8 cellular contexts compared by ENCODE assay signal in the genomic region with DNA sequence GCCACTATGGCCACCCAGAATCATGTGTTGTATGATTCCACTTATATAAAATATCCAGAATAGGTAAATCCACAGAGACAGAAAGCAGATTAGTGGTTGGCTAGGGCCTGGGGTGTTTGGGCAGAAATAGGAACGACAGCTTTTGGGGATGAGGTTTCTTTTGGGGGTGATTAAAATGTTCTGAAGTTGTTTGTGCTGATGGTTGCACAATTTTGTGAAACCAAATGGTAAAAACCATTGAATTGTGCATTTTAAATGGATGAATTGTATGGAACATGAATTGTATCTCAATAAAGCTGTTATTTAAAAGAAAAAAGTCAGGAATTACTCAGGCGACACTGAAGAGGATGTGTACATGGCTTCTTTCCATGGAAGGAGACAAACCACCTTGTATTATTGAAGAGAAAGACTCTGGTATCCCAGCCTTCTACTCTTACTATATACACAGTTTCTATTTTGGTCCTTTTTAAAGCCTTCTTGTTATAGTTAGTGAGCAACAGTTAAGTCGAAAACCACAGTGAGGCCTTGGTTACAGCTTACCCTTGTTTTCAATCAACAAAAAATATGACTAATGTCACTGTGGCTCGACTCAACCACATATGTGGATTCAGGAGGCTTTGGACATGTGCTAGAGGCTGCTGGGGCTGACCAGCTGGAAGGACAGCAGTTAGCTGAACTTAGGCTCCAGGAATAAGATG. TPM values are rescaled to one million over a fixed set of nuclear protein-coding genes. Genes with fewer than 3 reads are reported as not detected.
DNase-seq lines count a peak whose midpoint lies in the region; ATAC-seq and TF ChIP-seq lines count a peak whose summit lies in the region.

No MANE protein-coding gene starts in this region.

- no peaks in the 10 kb centered on the region for H3K27me3 ChIP-seq in CD8-positive, alpha-beta memory T cell (ENCODE audit: insufficient read depth, low read length, poor library complexity, severe bottlenecking)
- no peaks in the 10 kb centered on the region for H3K27me3 ChIP-seq in mesendoderm (ENCODE audit: insufficient read depth, low read length, poor library complexity)

- no peak for TF ChIP-seq CTCF in mesothelial cell of epicardium (IDR thresholded peaks at IDR 0.05; ENCODE audit: unreplicated experiment)

- H3K79me1 ChIP-seq in mesendoderm (ENCODE audit: low read length) = no peaks in the 10 kb centered on the region

- H3K36me3 Mint-ChIP-seq in CD8-positive, alpha-beta memory T cell = peaks cover 0 to 4% (median 4%) of the 10 kb centered on the region in 3 donors
- H3K36me3 Mint-ChIP-seq in activated CD8-positive, alpha-beta T cell treated with anti-CD3 and anti-CD28 coated beads, Interleukin-2, amount 10 ng/mL, durations not matched to agents 7 days and 5 days (ENCODE audit: low read depth) = peaks cover 10% of the 10 kb centered on the region
- no peaks in the 10 kb centered on the region for H3K36me3 Mint-ChIP-seq in mesothelial cell of epicardium

- no peak overlapping the region for H2BK15ac ChIP-seq in mesendoderm (replicated peaks; ENCODE audit: low read depth)

- H3K4me1 Mint-ChIP-seq in CD8-positive, alpha-beta memory T cell = peaks cover 19 to 40% (median 22%) of the 10 kb centered on the region in 3 donors
- peaks cover 41% of the 10 kb centered on the region for H3K4me1 Mint-ChIP-seq in activated CD8-positive, alpha-beta T cell treated with anti-CD3 and anti-CD28 coated beads, Interleukin-2, amount 10 ng/mL, durations not matched to agents 7 days and 5 days (ENCODE audit: low read depth)
- H3K4me1 Mint-ChIP-seq in mesothelial cell of epicardium = peaks cover 6% of the 10 kb centered on the region

- H2BK5ac ChIP-seq in mesendoderm (ENCODE audit: low read length) = no peak overlapping the region

- intact Hi-C loops in head of caudate nucleus (cut with DNase I) = no loop called here

- H3K9me3 ChIP-seq in CD8-positive, alpha-beta memory T cell (ENCODE audit: low read length) = no peaks in the 10 kb centered on the region

- H2AK5ac ChIP-seq in mesendoderm (ENCODE audit: low read length) = no peak overlapping the region

- peak in 2 of 5 donors; percentile 24 to 61 for DNase-seq in CD8-positive, alpha-beta memory T cell
- peak; percentile 69 for DNase-seq in activated CD8-positive, alpha-beta T cell treated with anti-CD3 and anti-CD28 coated beads, Interleukin-2, amount 10 ng/mL, durations not matched to agents 7 days and 5 days
- DNase-seq in mesothelial cell of epicardium (ENCODE audit: low spot score in 2 of 2, unreplicated experiment in 2 of 2) = no peak
- DNase-seq in head of caudate nucleus = no peak
- DNase-seq in NCI-H446 (lab: John Stamatoyannopoulos, UW) = no peak
- no peak for DNase-seq in mesendoderm

- H4K5ac ChIP-seq in mesendoderm (ENCODE audit: low read length) = no peak overlapping the region

- no peak overlapping the region for H3K4me2 ChIP-seq in mesendoderm (ENCODE audit: low read length)

- no peaks in the 10 kb centered on the region for H3K79me2 ChIP-seq in mesendoderm (ENCODE audit: control insufficient read depth, insufficient read depth, low read length)

- H4K8ac ChIP-seq in mesendoderm (ENCODE audit: low read depth, low read length) = no peak overlapping the region

- no peak overlapping the region for H2BK120ac ChIP-seq in mesendoderm (ENCODE audit: low read depth, low read length)

- no peak overlapping the region for H3K56ac ChIP-seq in mesendoderm (ENCODE audit: low read length)

- no CpG with 5 or more reads among the region's 4 CpGs for WGBS in mesendoderm (ENCODE audit: extremely low coverage, insufficient coverage, low lambda C conversion rate)

- peaks cover 12% of the 10 kb centered on the region for H3K4me1 ChIP-seq in CD8-positive, alpha-beta memory T cell (ENCODE audit: insufficient read depth, low read length)
- no peaks in the 10 kb centered on the region for H3K4me1 ChIP-seq in mesendoderm (ENCODE audit: control insufficient read depth, low read depth, low read length)

- no peaks in the 10 kb centered on the region for H3K36me3 ChIP-seq in CD8-positive, alpha-beta memory T cell (ENCODE audit: insufficient read depth, low read length)
- H3K36me3 ChIP-seq in mesendoderm (ENCODE audit: control insufficient read depth, insufficient read depth, low read length) = no peaks in the 10 kb centered on the region

- H3K4ac ChIP-seq in mesendoderm (ENCODE audit: low read depth, low read length) = no peak overlapping the region

- H3K4me3 Mint-ChIP-seq in CD8-positive, alpha-beta memory T cell = peak overlapping the region in 6 of 7 donors; percentile 2 to 56 (median 20)
- H3K4me3 Mint-ChIP-seq in activated CD8-positive, alpha-beta T cell treated with anti-CD3 and anti-CD28 coated beads, Interleukin-2, amount 10 ng/mL, durations not matched to agents 7 days and 5 days = peak overlapping the region; percentile 34
- no peak overlapping the region for H3K4me3 Mint-ChIP-seq in mesothelial cell of epicardium

- H3K9ac ChIP-seq in mesendoderm (ENCODE audit: low read length) = no peak overlapping the region

- no peaks in the 10 kb centered on the region for H3K27me3 Mint-ChIP-seq in CD8-positive, alpha-beta memory T cell
- no peaks in the 10 kb centered on the region for H3K27me3 Mint-ChIP-seq in activated CD8-positive, alpha-beta T cell treated with anti-CD3 and anti-CD28 coated beads, Interleukin-2, amount 10 ng/mL, durations not matched to agents 7 days and 5 days (ENCODE audit: low read depth)
- no peaks in the 10 kb centered on the region for H3K27me3 Mint-ChIP-seq in mesothelial cell of epicardium (ENCODE audit: low read depth)

- CTCF ChIA-PET in CD8-positive, alpha-beta memory T cell (lab: Charles Lee) = interaction anchor here (1.0 to 2.1 kb wide), 2 partner anchors 11 to 27 kb away, joined by 3 to 4 read pairs; no protein-coding TSS in a partner anchor
- CTCF ChIA-PET in activated CD8-positive, alpha-beta T cell treated with anti-CD3 and anti-CD28 coated beads, Interleukin-2, amount 10 ng/mL, durations not matched to agents 7 days and 5 days (lab: Charles Lee) = interaction anchor here (0.9 to 5.6 kb wide), 6 partner anchors 13 to 73 kb away, joined by 3 to 35 read pairs (median 4); no protein-coding TSS in a partner anchor

- ATAC-seq in GM19397 (IDR thresholded peaks at IDR 0.05; ENCODE audit: unreplicated experiment) = peak; percentile 73
- ATAC-seq in HG03432 (IDR thresholded peaks at IDR 0.05; ENCODE audit: unreplicated experiment) = peak; percentile 95
- ATAC-seq in activated CD8-positive, alpha-beta T cell treated with anti-CD3 and anti-CD28 coated beads, Interleukin-2, amount 10 ng/mL, durations not matched to agents 7 days and 5 days = peak; percentile 86

- H3K23ac ChIP-seq in mesendoderm (ENCODE audit: low read length) = no peak overlapping the region

- POLR2A ChIA-PET in CD8-positive, alpha-beta memory T cell (lab: Charles Lee) = interaction anchor here (0.6 to 1.3 kb wide), 2 partner anchors 56 to 67 kb away, joined by 3 to 5 read pairs; no protein-coding TSS in a partner anchor
- POLR2A ChIA-PET in activated CD8-positive, alpha-beta T cell treated with anti-CD3 and anti-CD28 coated beads, Interleukin-2, amount 10 ng/mL, durations not matched to agents 7 days and 5 days (lab: Charles Lee) = interaction anchor here (0.6 to 8.0 kb wide), 12 partner anchors 9 to 1328 kb away, joined by 3 to 93 read pairs (median 4); a partner anchor contains a TSS

- H3K27ac ChIP-seq in CD8-positive, alpha-beta memory T cell (ENCODE audit: low read depth, low read length) = no peak overlapping the region
- H3K27ac ChIP-seq in mesendoderm (ENCODE audit: low read depth, low read length) = no peak overlapping the region

- H3K4me3 ChIP-seq in CD8-positive, alpha-beta memory T cell (ENCODE audit: low read length) = no peak overlapping the region
- no peak overlapping the region for H3K4me3 ChIP-seq in mesendoderm (ENCODE audit: low read length)

- H3K9me3 Mint-ChIP-seq in CD8-positive, alpha-beta memory T cell = no peaks in the 10 kb centered on the region
- no peaks in the 10 kb centered on the region for H3K9me3 Mint-ChIP-seq in activated CD8-positive, alpha-beta T cell treated with anti-CD3 and anti-CD28 coated beads, Interleukin-2, amount 10 ng/mL, durations not matched to agents 7 days and 5 days (ENCODE audit: insufficient read depth)
- H3K9me3 Mint-ChIP-seq in mesothelial cell of epicardium = no peaks in the 10 kb centered on the region

- no peak overlapping the region for H3K18ac ChIP-seq in mesendoderm (ENCODE audit: low read length)

- H3K27ac Mint-ChIP-seq in CD8-positive, alpha-beta memory T cell = peak overlapping the region; percentile 72 to 98 (median 93)
- H3K27ac Mint-ChIP-seq in activated CD8-positive, alpha-beta T cell treated with anti-CD3 and anti-CD28 coated beads, Interleukin-2, amount 10 ng/mL, durations not matched to agents 7 days and 5 days = peak overlapping the region; percentile 89
- H3K27ac Mint-ChIP-seq in mesothelial cell of epicardium = peak overlapping the region; percentile 3

RNA-seq across cellular contexts. Expression of a gene that starts 57.1 kb away (rescaled TPM):
- 10 to 100 TPM; 81.0 to 87.5 TPM for total RNA-seq in CD8-positive, alpha-beta memory T cell
- 237 TPM for polyA plus RNA-seq in CD8-positive, alpha-beta memory T cell
- total RNA-seq in activated CD8-positive, alpha-beta T cell treated with anti-CD3 and anti-CD28 coated beads, Interleukin-2, amount 10 ng/mL, durations not matched to agents 7 days and 5 days = 100 to 1,000 TPM in 1 of 2 experiments, 10 to 100 TPM in 1; 95.1 to 105 TPM
- 102 to 109 TPM (median 109 TPM) in 3 replicates for total RNA-seq in mesothelial cell of epicardium
- 21.7 TPM for polyA plus RNA-seq in mesendoderm (2013, experiment 1 of 2)
- polyA plus RNA-seq in mesendoderm (2013, experiment 2 of 2) = 21.7 TPM

Comparison
In these comparisons a context has a peak if more than half of its experiments do, and no peak if none do; other contexts are left out.
1. H3K27ac Mint-ChIP-seq: peak in every context shown above with its lines; median percentile 93 in CD8-positive, alpha-beta memory T cell; 89 in activated CD8-positive, alpha-beta T cell treated with anti-CD3 and anti-CD28 coated beads, Interleukin-2, amount 10 ng/mL, durations not matched to agents 7 days and 5 days; 3 in mesothelial cell of epicardium.